ENCODE assay signal across 13 cellular contexts in genomic region chr9:28093141-28093540, GRCh38.
"Had no signal": no experiment of that assay in that cellular context is flagged by ENCODE, and none has a peak within 500 bp of the region (broad histone marks: within the 10 kb centered on the region; RNA-seq: fewer than 3 reads in every experiment).

No MANE protein-coding gene starts in this region.

- ATAC-seq: body of pancreas; lower lobe of right lung; stimulated activated effector memory CD8-positive, alpha-beta T cell treated with anti-CD3 and anti-CD28 coated beads, Interleukin-12 subunit alpha, Interleukin-12 subunit beta, amount 100 ng/mL, for 72 hours had no signal

- DNase-seq: activated B cell treated with CpG ODN at 0.5 μM for 24 hours; activated CD4-positive, alpha-beta T cell treated with anti-CD3 and anti-CD28 coated beads, Interleukin-2, amount 50 U/mL, for 1 hour; activated T-cell treated with anti-CD3 and anti-CD28 coated beads, Interleukin-2, amount 50 U/mL, for 1 hour; amniotic stem cell; body of pancreas; central memory CD4-positive, alpha-beta T cell; cortex of kidney; effector CD8-positive, alpha-beta T cell; lower lobe of right lung; midbrain; naive B cell; tibial artery had no signal
